8 cellular contexts compared by ENCODE assay signal in genomic region chr5:74233091-74233490, GRCh38.
"Had no signal": no experiment of that assay in that cellular context is flagged by ENCODE, and none has a peak within 500 bp of the region (broad histone marks: within the 10 kb centered on the region; RNA-seq: fewer than 3 reads in every experiment).

No MANE protein-coding gene starts in this region.

- H3K36me3 ChIP-seq: uterus had no signal

- H3K27ac ChIP-seq: uterus had no signal

- H3K4me3 ChIP-seq: lung, uterus had no signal

- H3K4me1 ChIP-seq: uterus had no signal

- ATAC-seq: activated CD8-positive, alpha-beta T cell treated with anti-CD3 and anti-CD28 coated beads, Interleukin-2, amount 10 ng/mL, durations not matched to agents 7 days and 5 days; left colon; WTC11 had no signal

- DNase-seq: activated CD8-positive, alpha-beta memory T cell treated with anti-CD3 and anti-CD28 coated beads, Interleukin-2, amount 50 U/mL, for 48 hours; activated CD8-positive, alpha-beta T cell treated with anti-CD3 and anti-CD28 coated beads, Interleukin-2, amount 10 ng/mL, durations not matched to agents 7 days and 5 days; effector memory CD4-positive, alpha-beta T cell; immature natural killer cell; left colon; uterus had no signal

- H3K9me3 ChIP-seq: uterus had no signal

- H3K27me3 ChIP-seq: uterus had no signal
